In genomic region chr14:91373591-91374245, GRCh38 we compare ENCODE assay signal across 8 cellular contexts. TPM values are rescaled to one million over a fixed set of nuclear protein-coding genes. Genes with fewer than 3 reads are reported as not detected.
DNase-seq lines count a peak whose midpoint lies in the region; ATAC-seq and TF ChIP-seq lines count a peak whose summit lies in the region.

No MANE protein-coding gene starts in this region.

- TF ChIP-seq CTCF in GM12875 (IDR thresholded peaks at IDR 0.05; ENCODE audit: borderline replicate concordance, insufficient read depth, low read depth, low read length) (no peak), WERI-Rb-1 (IDR thresholded peaks at IDR 0.05; ENCODE audit: low read depth, low read length) (no peak), gastroesophageal sphincter (IDR thresholded peaks at IDR 0.05) (no peak)

- H3K4me1 ChIP-seq in muscle layer of duodenum (ENCODE audit: control insufficient read depth in 1 of 2, insufficient read depth in 2 of 2, low read length in 2 of 2) (peaks cover 18 to 25% of the 10 kb centered on the region in 2 donors), gastroesophageal sphincter (peaks cover 0 to 43% (median 5%) of the 10 kb centered on the region in 3 donors)

- ATAC-seq in GM21390 (IDR thresholded peaks at IDR 0.05; ENCODE audit: unreplicated experiment) = peak; percentile 60
- ATAC-seq in HG03565 (IDR thresholded peaks at IDR 0.05; ENCODE audit: unreplicated experiment) = peak; percentile 54
- no peak for ATAC-seq in gastroesophageal sphincter

- H3K9me3 ChIP-seq in WERI-Rb-1 (ENCODE audit: severe bottlenecking) (no peaks in the 10 kb centered on the region), muscle layer of duodenum (ENCODE audit: control insufficient read depth in 1 of 2, low read length in 2 of 2) (no peaks in the 10 kb centered on the region), gastroesophageal sphincter (no peaks in the 10 kb centered on the region)

- no peak for TF ChIP-seq EP300 in gastroesophageal sphincter (IDR thresholded peaks at IDR 0.05)

- peak overlapping the region; percentile 33 for H3K4me3 ChIP-seq in GM12875 (ENCODE audit: low read depth, low read length)
- no peak overlapping the region for H3K4me3 ChIP-seq in WERI-Rb-1 (ENCODE audit: low read depth, low read length)
- no peak overlapping the region for H3K4me3 ChIP-seq in muscle layer of duodenum (ENCODE audit: low read depth in 1 of 2, low read length in 2 of 2)
- H3K4me3 ChIP-seq in gastroesophageal sphincter = no peak overlapping the region

- 48 to 49% methylated on average over 3 to 5 of the region's 11 CpGs for WGBS in gastroesophageal sphincter (ENCODE audit: low coverage in 1 of 2), 2 donors

- H3K27ac ChIP-seq in WERI-Rb-1 = peak overlapping the region; percentile 62
- H3K27ac ChIP-seq in muscle layer of duodenum (ENCODE audit: low read length) = peak overlapping the region; percentile 14
- H3K27ac ChIP-seq in gastroesophageal sphincter = no peak overlapping the region

- TF ChIP-seq POLR2A in gastroesophageal sphincter (IDR thresholded peaks at IDR 0.05) = no peak

- H3K27me3 ChIP-seq in WERI-Rb-1 (ENCODE audit: insufficient read depth, low read depth, severe bottlenecking) (no peaks in the 10 kb centered on the region), muscle layer of duodenum (ENCODE audit: low read depth, low read length) (no peaks in the 10 kb centered on the region), gastroesophageal sphincter (peaks cover 18% of the 10 kb centered on the region)

- H3K36me3 ChIP-seq in WERI-Rb-1 (peaks cover 25% of the 10 kb centered on the region), muscle layer of duodenum (ENCODE audit: control insufficient read depth in 1 of 2, insufficient read depth in 2 of 2, low read length in 2 of 2) (no peaks in the 10 kb centered on the region), gastroesophageal sphincter (no peaks in the 10 kb centered on the region)

- no peak for DNase-seq in WERI-Rb-1
- DNase-seq in NCI-H446 treated with DMSO at 0.1 percent for 48 hours (lab: John Stamatoyannopoulos, UW) = no peak
- DNase-seq in globus pallidus (ENCODE audit: low spot score) = no peak

RNA-seq across cellular contexts. Expression of gene CCDC88C, which starts 43.9 kb away (rescaled TPM):
- 10 to 100 TPM in 1 of 4 donors, 1 to 10 TPM in 3; 2.0 to 10.1 (median 4.9) TPM for total RNA-seq in gastroesophageal sphincter

Comparison
In these comparisons a context has a peak if more than half of its experiments do, and no peak if none do; other contexts are left out.
1. H3K27ac ChIP-seq: peak in WERI-Rb-1 (single experiment) and muscle layer of duodenum (single experiment); none in gastroesophageal sphincter (0 of 4).